Comparison of ENCODE assay signal across 35 cellular contexts in the genomic region with DNA sequence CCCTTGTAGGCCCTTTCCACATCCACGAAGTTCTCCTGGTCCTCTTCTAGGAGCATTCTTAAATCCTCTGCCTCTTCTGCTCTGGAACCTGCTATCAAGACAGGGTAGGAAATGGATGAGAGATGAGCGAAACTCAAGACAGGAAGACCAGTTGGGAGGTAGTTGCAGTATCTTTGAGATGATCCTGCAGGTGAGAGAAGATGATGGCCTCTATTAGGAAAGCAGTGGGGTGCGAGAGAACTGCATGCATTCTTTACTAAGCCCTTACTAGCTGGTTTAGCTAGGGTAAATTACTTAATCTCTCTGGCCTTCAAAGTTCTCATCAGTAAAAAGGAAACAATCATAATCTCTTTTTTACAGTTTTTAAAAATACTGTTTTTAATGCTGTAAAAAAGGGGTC. TPM values are rescaled to one million over a fixed set of nuclear protein-coding genes. Genes with fewer than 3 reads are reported as not detected.
"Had no signal": no experiment of that assay in that cellular context is flagged by ENCODE, and none has a peak within 500 bp of the region (broad histone marks: within the 10 kb centered on the region; RNA-seq: fewer than 3 reads in every experiment).

No MANE protein-coding gene starts in this region.

- ATAC-seq: activated CD8-positive, alpha-beta T cell treated with anti-CD3 and anti-CD28 coated beads, Interleukin-2, amount 10 ng/mL, durations not matched to agents 7 days and 5 days; PC-3; Right ventricle myocardium inferior; SK-N-SH treated with all-trans-retinoic acid at 6 μM for 48 hours had no signal

- H3K4me3 Mint-ChIP-seq: activated CD4-positive, alpha-beta T cell treated with anti-CD3 and anti-CD28 coated beads, Interleukin-2, amount 10 ng/mL, durations not matched to agents 24 days and 14 days; activated CD8-positive, alpha-beta T cell treated with anti-CD3 and anti-CD28 coated beads, Interleukin-2, amount 10 ng/mL, durations not matched to agents 7 days and 5 days; activated naive CD4-positive, alpha-beta T cell treated with anti-CD3 and anti-CD28 coated beads, Interleukin-2, amount 50 U/mL, for 24 hours; activated naive CD8-positive, alpha-beta T cell treated with anti-CD3 and anti-CD28 coated beads, Interleukin-2, amount 10 ng/mL, durations not matched to agents 7 days and 5 days; activated T-cell treated with anti-CD3 and anti-CD28 coated beads, Interleukin-2, amount 50 U/mL, for 24 hours had no signal

- H3K4me2 ChIP-seq: KMS-11 had no signal

- H3K9me3 Mint-ChIP-seq: activated CD4-positive, alpha-beta T cell treated with anti-CD3 and anti-CD28 coated beads, Interleukin-2, amount 10 ng/mL, durations not matched to agents 24 days and 14 days; activated naive CD4-positive, alpha-beta T cell treated with anti-CD3 and anti-CD28 coated beads, Interleukin-2, amount 50 U/mL, for 24 hours; activated naive CD8-positive, alpha-beta T cell treated with anti-CD3 and anti-CD28 coated beads, Interleukin-2, amount 10 ng/mL, durations not matched to agents 7 days and 5 days; activated T-cell treated with anti-CD3 and anti-CD28 coated beads, Interleukin-2, amount 50 U/mL, for 24 hours; activated T-helper 2 cell treated with anti-CD3 and anti-CD28 coated beads, Interferon-gamma antibody, Interleukin-2, Interleukin-4, amounts not matched to agents 10 μg/mL and 5 μg/mL and 100 μg/mL, durations not matched to agents 14 hours and 24 hours and 36 hours had no signal

- H3K4me1 ChIP-seq: ascending aorta, breast epithelium, Peyer's patch had no signal

- H3K4me1 Mint-ChIP-seq: activated CD4-positive, alpha-beta T cell treated with anti-CD3 and anti-CD28 coated beads, Interleukin-2, amount 10 ng/mL, durations not matched to agents 24 days and 14 days; activated naive CD4-positive, alpha-beta T cell treated with anti-CD3 and anti-CD28 coated beads, Interleukin-2, amount 50 U/mL, for 24 hours had no signal

- H3K27ac Mint-ChIP-seq: activated CD4-positive, alpha-beta T cell treated with anti-CD3 and anti-CD28 coated beads, Interleukin-2, amount 10 ng/mL, durations not matched to agents 24 days and 14 days; activated CD8-positive, alpha-beta T cell treated with anti-CD3 and anti-CD28 coated beads, Interleukin-2, amount 10 ng/mL, durations not matched to agents 7 days and 5 days; activated naive CD4-positive, alpha-beta T cell treated with anti-CD3 and anti-CD28 coated beads, Interleukin-2, amount 50 U/mL, for 24 hours; activated naive CD8-positive, alpha-beta T cell treated with anti-CD3 and anti-CD28 coated beads, Interleukin-2, amount 10 ng/mL, durations not matched to agents 7 days and 5 days; activated T-cell treated with anti-CD3 and anti-CD28 coated beads, Interleukin-2, amount 50 U/mL, for 24 hours; activated T-helper 2 cell treated with anti-CD3 and anti-CD28 coated beads, Interferon-gamma antibody, Interleukin-2, Interleukin-4, amounts not matched to agents 10 μg/mL and 5 μg/mL and 100 μg/mL, durations not matched to agents 14 hours and 24 hours and 36 hours had no signal

- H3K27me3 ChIP-seq: ascending aorta, breast epithelium, Peyer's patch had no signal

- DNase-seq: activated CD4-positive, alpha-beta T cell treated with anti-CD3 and anti-CD28 coated beads for 1 hour; activated CD4-positive, alpha-beta T cell treated with anti-CD3 and anti-CD28 coated beads, Interleukin-2, amount 10 ng/mL, durations not matched to agents 24 days and 14 days; activated CD4-positive, alpha-beta T cell treated with anti-CD3 and anti-CD28 coated beads, Interleukin-2, amount 50 U/mL, for 48 hours; activated CD4-positive, CD25-positive, alpha-beta regulatory T cell; activated CD8-positive, alpha-beta T cell treated with anti-CD3 and anti-CD28 coated beads, Interleukin-2, amount 10 ng/mL, durations not matched to agents 7 days and 5 days; activated gamma-delta T cell; activated naive CD4-positive, alpha-beta T cell treated with Interleukin-2 at 50 U/mL for 16 hours; activated naive CD8-positive, alpha-beta T cell treated with anti-CD3 and anti-CD28 coated beads, Interleukin-2, amount 10 ng/mL, durations not matched to agents 7 days and 5 days; activated T-cell treated with anti-CD3 and anti-CD28 coated beads, Interleukin-2, amount 50 U/mL, for 24 hours; amygdala; caudate nucleus; NCI-H1105; NCI-H1417 treated with DMSO at 0.1 percent for 48 hours; NCI-H187 treated with DMSO at 0.1 percent for 48 hours; NCI-H2081; NCI-H510A; NCI-H526; NCI-H748 treated with DMSO at 0.1 percent for 48 hours; NK-92 treated with Interleukin-12 subunit alpha and Interleukin-12 subunit beta, amount 100 ng/mL, for 24 hours; PC-3; Peyer's patch; RPMI8226; SIG-M5; SW 1271; T-helper 1 cell; T-helper 2 cell; T-helper 9 cell had no signal

- H3K9ac ChIP-seq: KMS-11 had no signal

- H3K36me3 Mint-ChIP-seq: activated naive CD4-positive, alpha-beta T cell treated with anti-CD3 and anti-CD28 coated beads, Interleukin-2, amount 50 U/mL, for 24 hours; activated naive CD8-positive, alpha-beta T cell treated with anti-CD3 and anti-CD28 coated beads, Interleukin-2, amount 10 ng/mL, durations not matched to agents 7 days and 5 days had no signal

- H3K36me3 ChIP-seq: ascending aorta, breast epithelium, Peyer's patch had no signal

- H3K9me3 ChIP-seq: ascending aorta, breast epithelium, Peyer's patch had no signal

- H3K4me3 ChIP-seq: ascending aorta, breast epithelium, Peyer's patch had no signal

- H3K27ac ChIP-seq: ascending aorta, breast epithelium, KMS-11, Peyer's patch, VCaP had no signal

RNA-seq across cellular contexts. Expression of a gene that starts 47.0 kb away (rescaled TPM):
- total RNA-seq: activated CD4-positive, alpha-beta T cell treated with anti-CD3 and anti-CD28 coated beads, Interleukin-2, amount 10 ng/mL, durations not matched to agents 24 days and 14 days; activated CD8-positive, alpha-beta T cell treated with anti-CD3 and anti-CD28 coated beads, Interleukin-2, amount 10 ng/mL, durations not matched to agents 7 days and 5 days; activated naive CD8-positive, alpha-beta T cell treated with anti-CD3 and anti-CD28 coated beads, Interleukin-2, amount 10 ng/mL, durations not matched to agents 7 days and 5 days; activated T-helper 2 cell treated with anti-CD3 and anti-CD28 coated beads, Interferon-gamma antibody, Interleukin-2, Interleukin-4, amounts not matched to agents 10 μg/mL and 5 μg/mL and 100 μg/mL, durations not matched to agents 14 hours and 24 hours and 36 hours; ascending aorta; PC-3; Peyer's patch had no signal
